26 cellular contexts compared by ENCODE assay signal in genomic region chr6:12115492-12115891, GRCh38.
DNase-seq lines count a peak whose midpoint lies in the region; ATAC-seq and TF ChIP-seq lines count a peak whose summit lies in the region.
"Had no signal": no experiment of that assay in that cellular context is flagged by ENCODE, and none has a peak within 500 bp of the region (broad histone marks: within the 10 kb centered on the region; RNA-seq: fewer than 3 reads in every experiment).

No MANE protein-coding gene starts in this region.

- H3K4me1 Mint-ChIP-seq in activated naive CD4-positive, alpha-beta T cell treated with anti-CD3 and anti-CD28 coated beads, Interleukin-2, amount 50 U/mL, for 24 hours = peaks cover 82% of the 10 kb centered on the region
- peaks cover 74% of the 10 kb centered on the region for H3K4me1 Mint-ChIP-seq in activated T-helper 1 cell treated with anti-CD3 and anti-CD28 coated beads, Interleukin-12 subunit alpha, Interleukin-12 subunit beta, Interleukin-2, Interleukin-4 antibody, amounts not matched to agents 30 ng/mL and 10 ng/mL and 1 ng/mL, durations not matched to agents 14 hours and 24 hours and 36 hours (ENCODE audit: low read depth)
- peaks cover 74% of the 10 kb centered on the region for H3K4me1 Mint-ChIP-seq in stimulated activated memory B cell treated with anti-CD40 and anti-IgM and Interleukin-4, amounts not matched to agents 10 μg/mL and 1 μg/mL and 100 μg/mL, for 72 hours

- no peaks in the 10 kb centered on the region for H3K27me3 Mint-ChIP-seq in activated naive CD4-positive, alpha-beta T cell treated with anti-CD3 and anti-CD28 coated beads, Interleukin-2, amount 50 U/mL, for 24 hours
- H3K27me3 Mint-ChIP-seq in activated T-helper 1 cell treated with anti-CD3 and anti-CD28 coated beads, Interleukin-12 subunit alpha, Interleukin-12 subunit beta, Interleukin-2, Interleukin-4 antibody, amounts not matched to agents 30 ng/mL and 10 ng/mL and 1 ng/mL, durations not matched to agents 14 hours and 24 hours and 36 hours (ENCODE audit: insufficient read depth) = no peaks in the 10 kb centered on the region
- no peaks in the 10 kb centered on the region for H3K27me3 Mint-ChIP-seq in stimulated activated memory B cell treated with anti-CD40 and anti-IgM and Interleukin-4, amounts not matched to agents 10 μg/mL and 1 μg/mL and 100 μg/mL, for 72 hours
- H3K27me3 Mint-ChIP-seq: activated CD4-positive, alpha-beta memory T cell treated with anti-CD3 and anti-CD28 coated beads for 36 hours; activated naive CD4-positive, alpha-beta T cell treated with anti-CD3 and anti-CD28 coated beads, Interleukin-2, amount 10 ng/mL, durations not matched to agents 7 days and 5 days; CD4-positive, alpha-beta T cell had no signal

- intact Hi-C loops in activated T-helper 1 cell treated with anti-CD3 and anti-CD28 coated beads, Interleukin-12 subunit alpha, Interleukin-12 subunit beta, Interleukin-2, Interleukin-4 antibody, amounts not matched to agents 30 ng/mL and 10 ng/mL and 1 ng/mL, durations not matched to agents 14 hours and 24 hours and 36 hours (cut with micrococcal nuclease) = loop anchor here (5.0 kb wide), 1 partner anchor 383 kb away; no protein-coding TSS in a partner anchor

- peak overlapping the region; percentile 47 for H3K4me3 Mint-ChIP-seq in activated naive CD4-positive, alpha-beta T cell treated with anti-CD3 and anti-CD28 coated beads, Interleukin-2, amount 50 U/mL, for 24 hours
- H3K4me3 Mint-ChIP-seq in activated T-helper 1 cell treated with anti-CD3 and anti-CD28 coated beads, Interleukin-12 subunit alpha, Interleukin-12 subunit beta, Interleukin-2, Interleukin-4 antibody, amounts not matched to agents 30 ng/mL and 10 ng/mL and 1 ng/mL, durations not matched to agents 14 hours and 24 hours and 36 hours = peak overlapping the region; percentile 53
- peak overlapping the region; percentile 40 for H3K4me3 Mint-ChIP-seq in stimulated activated memory B cell treated with anti-CD40 and anti-IgM and Interleukin-4, amounts not matched to agents 10 μg/mL and 1 μg/mL and 100 μg/mL, for 72 hours
- H3K4me3 Mint-ChIP-seq: activated CD4-positive, alpha-beta memory T cell treated with anti-CD3 and anti-CD28 coated beads for 36 hours; activated naive CD4-positive, alpha-beta T cell treated with anti-CD3 and anti-CD28 coated beads, Interleukin-2, amount 10 ng/mL, durations not matched to agents 7 days and 5 days; CD4-positive, alpha-beta T cell; stimulated activated effector memory CD8-positive, alpha-beta T cell treated with anti-CD3 and anti-CD28 coated beads, Interleukin-12 subunit alpha, Interleukin-12 subunit beta, amount 100 ng/mL, for 72 hours had no signal

- ATAC-seq in activated naive CD4-positive, alpha-beta T cell treated with anti-CD3 and anti-CD28 coated beads, Interleukin-2, amount 50 U/mL, for 72 hours = no peak
- ATAC-seq in stimulated activated memory B cell treated with anti-CD40 and anti-IgM and Interleukin-4, amounts not matched to agents 10 μg/mL and 1 μg/mL and 100 μg/mL, for 72 hours = no peak
- ATAC-seq in GM21423 (IDR thresholded peaks at IDR 0.05; ENCODE audit: unreplicated experiment) = no peak
- ATAC-seq: gastrocnemius medialis; HCT116; mucosa of descending colon; pancreas; stimulated activated effector memory CD8-positive, alpha-beta T cell treated with anti-CD3 and anti-CD28 coated beads, Interleukin-12 subunit alpha, Interleukin-12 subunit beta, amount 100 ng/mL, for 72 hours had no signal

- no peak for TF ChIP-seq CTCF in GM20000 (IDR thresholded peaks at IDR 0.05; ENCODE audit: extremely low read depth, missing control alignments)

- peak overlapping the region; percentile 88 for H3K27ac Mint-ChIP-seq in activated naive CD4-positive, alpha-beta T cell treated with anti-CD3 and anti-CD28 coated beads, Interleukin-2, amount 50 U/mL, for 24 hours
- H3K27ac Mint-ChIP-seq in activated naive CD4-positive, alpha-beta T cell treated with anti-CD3 and anti-CD28 coated beads, Interleukin-2, amount 50 U/mL, for 72 hours = no peak overlapping the region
- peak overlapping the region; percentile 85 for H3K27ac Mint-ChIP-seq in activated T-helper 1 cell treated with anti-CD3 and anti-CD28 coated beads, Interleukin-12 subunit alpha, Interleukin-12 subunit beta, Interleukin-2, Interleukin-4 antibody, amounts not matched to agents 30 ng/mL and 10 ng/mL and 1 ng/mL, durations not matched to agents 14 hours and 24 hours and 36 hours
- peak overlapping the region; percentile 79 for H3K27ac Mint-ChIP-seq in stimulated activated memory B cell treated with anti-CD40 and anti-IgM and Interleukin-4, amounts not matched to agents 10 μg/mL and 1 μg/mL and 100 μg/mL, for 72 hours
- H3K27ac Mint-ChIP-seq: activated CD4-positive, alpha-beta memory T cell treated with anti-CD3 and anti-CD28 coated beads for 36 hours; stimulated activated effector memory CD8-positive, alpha-beta T cell treated with anti-CD3 and anti-CD28 coated beads, Interleukin-12 subunit alpha, Interleukin-12 subunit beta, amount 100 ng/mL, for 72 hours had no signal

- DNase-seq in activated naive CD4-positive, alpha-beta T cell treated with anti-CD3 and anti-CD28 coated beads, Interleukin-2, amount 50 U/mL, for 72 hours (ENCODE audit: low spot score in 2 of 2) = no peak
- DNase-seq in GM20000 (ENCODE audit: low spot score) (peak; percentile 21), mesenteric fat pad (ENCODE audit: low spot score) (no peak), COLO829 (ENCODE audit: low spot score) (no peak)
- DNase-seq in activated T-helper 1 cell treated with anti-CD3 and anti-CD28 coated beads, Interleukin-12 subunit alpha, Interleukin-12 subunit beta, Interleukin-2, Interleukin-4 antibody, amounts not matched to agents 30 ng/mL and 10 ng/mL and 1 ng/mL, durations not matched to agents 14 hours and 24 hours and 36 hours (ENCODE audit: low spot score) = no peak
- DNase-seq: activated CD4-positive, alpha-beta memory T cell treated with anti-CD3 and anti-CD28 coated beads for 36 hours; activated CD4-positive, CD25-positive, alpha-beta regulatory T cell; activated naive CD4-positive, alpha-beta T cell treated with anti-CD3 and anti-CD28 coated beads, Interleukin-2, amount 10 ng/mL, durations not matched to agents 7 days and 5 days; AML-193; anterior cingulate cortex; CD4-positive, alpha-beta T cell; DMS153; gastrocnemius medialis; NCI-H1048; NCI-H1694; NCI-H446 treated with DMSO at 0.1 percent for 48 hours; OCI-M1; pancreas; substantia nigra; trophoblast cell had no signal

- H3K36me3 Mint-ChIP-seq in activated naive CD4-positive, alpha-beta T cell treated with anti-CD3 and anti-CD28 coated beads, Interleukin-2, amount 50 U/mL, for 24 hours = peaks cover 41% of the 10 kb centered on the region
- H3K36me3 Mint-ChIP-seq in activated naive CD4-positive, alpha-beta T cell treated with anti-CD3 and anti-CD28 coated beads, Interleukin-2, amount 50 U/mL, for 72 hours = peaks cover 39 to 58% of the 10 kb centered on the region in 2 donors
- peaks cover 57% of the 10 kb centered on the region for H3K36me3 Mint-ChIP-seq in activated T-helper 1 cell treated with anti-CD3 and anti-CD28 coated beads, Interleukin-12 subunit alpha, Interleukin-12 subunit beta, Interleukin-2, Interleukin-4 antibody, amounts not matched to agents 30 ng/mL and 10 ng/mL and 1 ng/mL, durations not matched to agents 14 hours and 24 hours and 36 hours (ENCODE audit: low read depth)
- peaks cover 24% of the 10 kb centered on the region for H3K36me3 Mint-ChIP-seq in stimulated activated memory B cell treated with anti-CD40 and anti-IgM and Interleukin-4, amounts not matched to agents 10 μg/mL and 1 μg/mL and 100 μg/mL, for 72 hours

- peaks cover 19% of the 10 kb centered on the region for H3K9me3 Mint-ChIP-seq in activated naive CD4-positive, alpha-beta T cell treated with anti-CD3 and anti-CD28 coated beads, Interleukin-2, amount 50 U/mL, for 24 hours
- peaks cover 15 to 25% of the 10 kb centered on the region in 2 donors for H3K9me3 Mint-ChIP-seq in activated naive CD4-positive, alpha-beta T cell treated with anti-CD3 and anti-CD28 coated beads, Interleukin-2, amount 50 U/mL, for 72 hours
- H3K9me3 Mint-ChIP-seq in activated T-helper 1 cell treated with anti-CD3 and anti-CD28 coated beads, Interleukin-12 subunit alpha, Interleukin-12 subunit beta, Interleukin-2, Interleukin-4 antibody, amounts not matched to agents 30 ng/mL and 10 ng/mL and 1 ng/mL, durations not matched to agents 14 hours and 24 hours and 36 hours = peaks cover 12% of the 10 kb centered on the region
- H3K9me3 Mint-ChIP-seq in stimulated activated memory B cell treated with anti-CD40 and anti-IgM and Interleukin-4, amounts not matched to agents 10 μg/mL and 1 μg/mL and 100 μg/mL, for 72 hours = peaks cover 4% of the 10 kb centered on the region

Comparison
In these comparisons a context has a peak if more than half of its experiments do, and no peak if none do; other contexts are left out.
1. H3K27ac Mint-ChIP-seq: peak in activated naive CD4-positive, alpha-beta T cell treated with anti-CD3 and anti-CD28 coated beads, Interleukin-2, amount 50 U/mL, for 24 hours (single experiment), activated T-helper 1 cell treated with anti-CD3 and anti-CD28 coated beads, Interleukin-12 subunit alpha, Interleukin-12 subunit beta, Interleukin-2, Interleukin-4 antibody, amounts not matched to agents 30 ng/mL and 10 ng/mL and 1 ng/mL, durations not matched to agents 14 hours and 24 hours and 36 hours (single experiment) and stimulated activated memory B cell treated with anti-CD40 and anti-IgM and Interleukin-4, amounts not matched to agents 10 μg/mL and 1 μg/mL and 100 μg/mL, for 72 hours (single experiment); none in activated naive CD4-positive, alpha-beta T cell treated with anti-CD3 and anti-CD28 coated beads, Interleukin-2, amount 50 U/mL, for 72 hours (0 of 2).
2. Peak in every context shown above with its lines, with median percentiles within 50 percentile points of each other: H3K4me3 Mint-ChIP-seq.